Comparison of ENCODE assay signal across 12 cellular contexts in genomic region chr2:64104944-64105343, GRCh38. TPM values are rescaled to one million over a fixed set of nuclear protein-coding genes. Genes with fewer than 3 reads are reported as not detected.
DNase-seq lines count a peak whose midpoint lies in the region; ATAC-seq, FAIRE-seq and TF ChIP-seq lines count a peak whose summit lies in the region.
"Had no signal": no experiment of that assay in that cellular context is flagged by ENCODE, and none has a peak within 500 bp of the region (broad histone marks: within the 10 kb centered on the region; RNA-seq: fewer than 3 reads in every experiment).

No MANE protein-coding gene starts in this region.

- peaks cover 1% of the 10 kb centered on the region for H3K27me3 Mint-ChIP-seq in endothelial cell (ENCODE audit: unreplicated experiment)
- H3K27me3 Mint-ChIP-seq: activated T-cell treated with anti-CD3 and anti-CD28 coated beads, Interleukin-2, amount 50 U/mL, for 24 hours had no signal

- H3K4me1 ChIP-seq in HepG2 (ENCODE audit: insufficient read depth, low read length) (peaks cover 47% of the 10 kb centered on the region), right lobe of liver (peaks cover 0 to 30% (median 7%) of the 10 kb centered on the region in 4 donors), RWPE2 (ENCODE audit: insufficient read depth, poor library complexity, severe bottlenecking) (peaks cover 9% of the 10 kb centered on the region), hepatocyte (ENCODE audit: insufficient read depth) (peaks cover 37% of the 10 kb centered on the region)

- TF ChIP-seq CTCF in HepG2 (CRISPR knock-in tag; IDR thresholded peaks at IDR 0.05) (no peak), right lobe of liver (IDR thresholded peaks at IDR 0.05) (no peak), RWPE2 (IDR thresholded peaks at IDR 0.05; ENCODE audit: poor library complexity, severe bottlenecking) (no peak), hepatocyte (IDR thresholded peaks at IDR 0.05; ENCODE audit: poor library complexity) (no peak), endothelial cell (IDR thresholded peaks at IDR 0.05; ENCODE audit: unreplicated experiment) (no peak), lower leg skin (IDR thresholded peaks at IDR 0.05) (no peak)

- ATAC-seq in HepG2 (no peak), right lobe of liver (no peak), RWPE2 (ENCODE audit: low read depth) (peak; percentile 38; the same call in 1 of the 3 replicates), GM19395 (IDR thresholded peaks at IDR 0.05; ENCODE audit: unreplicated experiment) (no peak)

- H3K9me2 ChIP-seq in hepatocyte (replicated peaks; ENCODE audit: insufficient read depth) = no peaks in the 10 kb centered on the region

- H3K27me3 ChIP-seq in HepG2 (ENCODE audit: control insufficient read depth in 1 of 2, insufficient read depth in 2 of 2, low read length in 2 of 2) (no peaks in the 10 kb centered on the region), right lobe of liver (no peaks in the 10 kb centered on the region), RWPE2 (ENCODE audit: insufficient read depth, poor library complexity, severe bottlenecking) (no peaks in the 10 kb centered on the region), hepatocyte (no peaks in the 10 kb centered on the region)

- H3K27ac Mint-ChIP-seq in endothelial cell (ENCODE audit: unreplicated experiment) = no peak overlapping the region

- H3K4me2 ChIP-seq in HepG2 (ENCODE audit: low read depth, low read length) (no peak overlapping the region), hepatocyte (peak overlapping the region; percentile 40)

- in situ Hi-C loops in HepG2 (cut with HindIII; ENCODE audit: extremely low pct_ligation_motif_present, low pct_unique_long_range_greater_than_20kb) = no loop called here

- CTCF ChIA-PET in HepG2 (lab: Yijun Ruan, JAX; ENCODE audit: low intra/inter-chr PET ratio, low total read pairs) = no interaction called here

- no TSS peak for BruUV-seq in HepG2 (replicated peaks; lab: Mats Ljungman, UMichigan)

- H3K9ac ChIP-seq in HepG2 (ENCODE audit: insufficient read depth, low read depth, low read length) = no peak overlapping the region

- POLR2A ChIA-PET in HepG2 (lab: Yijun Ruan, JAX) = no interaction called here

- H3K9me3 ChIP-seq in HepG2 (ENCODE audit: low read length) (no peaks in the 10 kb centered on the region), right lobe of liver (no peaks in the 10 kb centered on the region), RWPE2 (ENCODE audit: severe bottlenecking) (no peaks in the 10 kb centered on the region), hepatocyte (ENCODE audit: low read depth) (no peaks in the 10 kb centered on the region)

- H3K36me3 ChIP-seq in HepG2 (replicated peaks in 1 of 2; ENCODE audit: control insufficient read depth in 1 of 2, insufficient read depth in 2 of 2, low read length in 2 of 2) (peaks cover 0 to 26% of the 10 kb centered on the region in 2 experiments; a peak in 2 of 5 replicates), right lobe of liver (peaks cover 0 to 6% (median 0%) of the 10 kb centered on the region in 4 donors), RWPE2 (ENCODE audit: low read depth) (peaks cover 44% of the 10 kb centered on the region), hepatocyte (replicated peaks; ENCODE audit: insufficient read depth, low read depth) (peaks cover 3% of the 10 kb centered on the region)

- H3K36me3 Mint-ChIP-seq in endothelial cell (ENCODE audit: low read depth, unreplicated experiment) = peaks cover 8% of the 10 kb centered on the region

- no peak overlapping the region for H3K4me3 Mint-ChIP-seq in endothelial cell (ENCODE audit: unreplicated experiment)
- H3K4me3 Mint-ChIP-seq: activated T-cell treated with anti-CD3 and anti-CD28 coated beads, Interleukin-2, amount 50 U/mL, for 24 hours had no signal

- H3K79me2 ChIP-seq in HepG2 (ENCODE audit: insufficient read depth, low read length) (peaks cover 12% of the 10 kb centered on the region), hepatocyte (peaks cover 50% of the 10 kb centered on the region)

- no peak for TF ChIP-seq RAD21 in HepG2 (CRISPR knock-in tag; IDR thresholded peaks at IDR 0.05)

- WGBS in HepG2 (ENCODE audit: low lambda C conversion rate) = 90% methylated on average over 1 of the region's 1 CpG
- 50% methylated on average over 1 of the region's 1 CpG for WGBS in right lobe of liver (ENCODE audit: insufficient coverage, low coverage, low lambda C conversion rate, missing lambda C conversion rate)
- WGBS in hepatocyte (ENCODE audit: low lambda C conversion rate, missing lambda C conversion rate) = 11% methylated on average over 1 of the region's 1 CpG
- WGBS in lower leg skin, 2 donors = 26 to 33% methylated on average over 1 of the region's 1 CpG

- peak overlapping the region; percentile 62 for H3K27ac ChIP-seq in HepG2 (ENCODE audit: extremely low read length, insufficient read depth, low read length)
- no peak overlapping the region for H3K27ac ChIP-seq in right lobe of liver
- no peak overlapping the region for H3K27ac ChIP-seq in RWPE2 (ENCODE audit: poor library complexity, severe bottlenecking)
- H3K27ac ChIP-seq in hepatocyte = peak overlapping the region; percentile 70

- H4K20me1 ChIP-seq in HepG2 (ENCODE audit: insufficient read depth, low read length) = no peaks in the 10 kb centered on the region
- H4K20me1 ChIP-seq in hepatocyte (ENCODE audit: insufficient read depth, poor library complexity, severe bottlenecking) = no peaks in the 10 kb centered on the region

- H3K4me1 Mint-ChIP-seq in endothelial cell (ENCODE audit: unreplicated experiment) = peaks cover 12% of the 10 kb centered on the region

- no peak for TF ChIP-seq POLR2A in HepG2 (IDR thresholded peaks at IDR 0.05; ENCODE audit: insufficient read depth in 1 of 2, low read depth in 2 of 2, low read length in 2 of 2)
- no peak for TF ChIP-seq POLR2A in right lobe of liver (IDR thresholded peaks at IDR 0.05)
- TF ChIP-seq POLR2A in lower leg skin (IDR thresholded peaks at IDR 0.05) = no peak

- TF ChIP-seq EP300 in HepG2 (IDR thresholded peaks at IDR 0.05; ENCODE audit: low read depth in 2 of 2, low read length in 2 of 2) = no peak
- TF ChIP-seq EP300 in HepG2 (CRISPR knock-in tag; IDR thresholded peaks at IDR 0.05; ENCODE audit: borderline replicate concordance) = no peak

- intact Hi-C loops in HepG2 (cut with micrococcal nuclease; ENCODE audit: unreplicated experiment) = loop anchor here (5.0 kb wide), 1 partner anchor 37 kb away; the partner anchor contains the start of gene PELI1
- intact Hi-C loops in right lobe of liver (cut with DNase I) = no loop called here
- intact Hi-C loops in lower leg skin (cut with DNase I; ENCODE audit: low total_unique reads) = no loop called here

- FAIRE-seq in HepG2 (lab: Jason Lieb, UNC) = no peak

- DNase-seq in HepG2 (ENCODE audit: low spot score) (no peak), right lobe of liver (no peak), RWPE2 (ENCODE audit: low spot score) (no peak), hepatocyte (ENCODE audit: low spot score) (no peak), HPDE6-E6E7 (ENCODE audit: extremely low spot score) (no peak), endothelial cell (ENCODE audit: low spot score) (no peak), lower leg skin (ENCODE audit: low spot score in 2 of 2) (no peak)
- DNase-seq: activated CD4-positive, alpha-beta T cell treated with anti-CD3 and anti-CD28 coated beads for 1 hour; activated T-cell treated with anti-CD3 and anti-CD28 coated beads, Interleukin-2, amount 50 U/mL, for 24 hours; NCI-H446; posterior cingulate gyrus had no signal

- H2AFZ ChIP-seq in HepG2 (ENCODE audit: low read length) (no peak overlapping the region), hepatocyte (no peak overlapping the region)

- no peak overlapping the region for H3K4me3 ChIP-seq in HepG2 (replicated peaks in 1 of 3; ENCODE audit: insufficient read depth in 1 of 3, low read depth in 2 of 3, low read length in 3 of 3)
- H3K4me3 ChIP-seq in right lobe of liver = no peak overlapping the region
- no peak overlapping the region for H3K4me3 ChIP-seq in RWPE2 (ENCODE audit: severe bottlenecking)
- H3K4me3 ChIP-seq in hepatocyte = no peak overlapping the region
- no peak overlapping the region for H3K4me3 ChIP-seq in lower leg skin (ENCODE audit: low read depth, poor library complexity, severe bottlenecking)

- no peaks in the 10 kb centered on the region for H3K9me3 Mint-ChIP-seq in endothelial cell (ENCODE audit: unreplicated experiment)

TF ChIP-seq in HepG2, 621 proteins besides CTCF, POLR2A, EP300 and RAD21 (continues in another document):
- no peak for TF ChIP-seq ZMAT5 (CRISPR knock-in tag; IDR thresholded peaks at IDR 0.05; ENCODE audit: borderline replicate concordance, low read depth)
- TF ChIP-seq ZNF790 (CRISPR knock-in tag; IDR thresholded peaks at IDR 0.05; ENCODE audit: borderline replicate concordance) = no peak

RNA-seq across cellular contexts. Expression of gene PELI1, which starts 39.3 kb away (rescaled TPM):
- total RNA-seq in HepG2 (2016; rRNA removed; fragmentation: Illumina TruSeq; extraction: Trizol) = 12.5 and 14.9 TPM in 2 replicates
- 2.5 and 3.3 TPM in 2 replicates for total RNA-seq in HepG2 (2016; cell fraction: cytosol; rRNA removed; fragmentation: Illumina TruSeq; extraction: Trizol; ENCODE audit: low read depth)
- 12.6 and 13.4 TPM in 2 replicates for total RNA-seq in HepG2 (2016; cell fraction: insoluble cytoplasmic fraction; rRNA removed; fragmentation: Illumina TruSeq; extraction: Trizol)
- total RNA-seq in HepG2 (2016; cell fraction: membrane; rRNA removed; fragmentation: Illumina TruSeq; extraction: Trizol) = 8.4 and 8.8 TPM in 2 replicates
- 15.1 and 17.0 TPM in 2 replicates for total RNA-seq in HepG2 (2016; cell fraction: nucleus; rRNA removed; fragmentation: Illumina TruSeq; extraction: Trizol)
- polyA plus RNA-seq in HepG2 (2011; rRNA removed) = 12.9 and 16.2 TPM in 2 replicates
- polyA plus RNA-seq in HepG2 (2011; cell fraction: cytosol; rRNA removed) = 7.3 and 10.7 TPM in 2 replicates
- polyA plus RNA-seq in HepG2 (2011; cell fraction: nucleus; rRNA removed) = 13.3 and 15.0 TPM in 2 replicates
- polyA plus RNA-seq in HepG2 (2012) = 16.2 and 18.9 TPM in 2 replicates
- polyA plus RNA-seq in HepG2 (2016; cell fraction: cytosol; fragmentation: Illumina TruSeq; extraction: Trizol; ENCODE audit: low read depth) = 0.62 and 0.97 TPM in 2 replicates
- polyA plus RNA-seq in HepG2 (2016; cell fraction: insoluble cytoplasmic fraction; fragmentation: Illumina TruSeq; extraction: Trizol; ENCODE audit: low read depth) = 13.0 and 13.7 TPM in 2 replicates
- 3.4 and 3.7 TPM in 2 replicates for polyA plus RNA-seq in HepG2 (2016; cell fraction: membrane; fragmentation: Illumina TruSeq; extraction: Trizol; ENCODE audit: low read depth)
- 16.7 and 17.7 TPM in 2 replicates for polyA plus RNA-seq in HepG2 (2016; cell fraction: nucleus; fragmentation: Illumina TruSeq; extraction: Trizol; ENCODE audit: insufficient read depth, low read depth)
- 2.3 and 28.4 TPM in 2 replicates for polyA minus RNA-seq in HepG2 (2011; rRNA and poly(A)+ RNA removed; ENCODE audit: low replicate concordance)
- polyA minus RNA-seq in HepG2 (2011; cell fraction: cytosol; rRNA and poly(A)+ RNA removed) = 18.2 and 21.7 TPM in 2 replicates
- 28.5 and 29.6 TPM in 2 replicates for polyA minus RNA-seq in HepG2 (2011; cell fraction: nucleus; rRNA and poly(A)+ RNA removed)
- 10 to 100 TPM in 1 of 6 experiments, 1 to 10 TPM in 5; 4.7 to 18.8 (median 8.3) TPM for total RNA-seq in right lobe of liver
- total RNA-seq in hepatocyte = 60.0 and 62.9 TPM in 2 replicates
- 30.5 and 32.6 TPM in 2 replicates for polyA plus RNA-seq in hepatocyte
- 46.4 TPM for total RNA-seq in endothelial cell (ENCODE audit: unreplicated experiment)
- 10 to 100 TPM; 38.4 to 57.0 (median 46.0) TPM for total RNA-seq in lower leg skin

Comparison
In these comparisons a context has a peak if more than half of its experiments do, and no peak if none do; other contexts are left out.
1. H3K27ac ChIP-seq: peak in HepG2 (single experiment) and hepatocyte (single experiment); none in right lobe of liver (0 of 3) and RWPE2 (single experiment).